Comparison of ENCODE assay signal across 12 cellular contexts in the genomic region with DNA sequence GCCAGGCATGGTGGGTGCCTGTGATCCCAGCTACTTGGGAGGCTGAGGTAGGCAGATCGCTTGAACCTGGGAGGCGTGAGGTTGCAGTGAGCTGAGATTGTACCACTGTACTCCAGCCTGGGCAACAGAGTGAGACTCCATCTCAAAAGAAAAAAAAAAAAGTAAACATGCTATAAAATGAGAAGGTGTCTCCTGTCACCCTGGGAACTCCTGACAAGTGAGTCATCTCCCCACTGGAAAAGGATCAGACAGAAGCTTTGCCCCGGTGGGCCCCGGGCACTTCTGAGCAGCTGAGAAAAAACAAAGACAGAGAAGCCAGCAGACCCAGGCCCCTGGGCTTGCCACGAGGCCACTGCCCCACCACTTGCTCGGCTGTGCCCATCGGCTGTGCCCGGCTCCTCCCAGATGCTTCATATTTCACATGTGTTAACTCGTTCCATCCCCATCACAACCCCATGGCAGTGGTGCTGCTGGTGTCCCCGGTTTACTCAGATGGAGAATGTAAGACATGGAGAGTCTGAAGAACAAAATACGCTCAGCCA. TPM values are rescaled to one million over a fixed set of nuclear protein-coding genes. Genes with fewer than 3 reads are reported as not detected.
DNase-seq lines count a peak whose midpoint lies in the region; ATAC-seq, FAIRE-seq and TF ChIP-seq lines count a peak whose summit lies in the region.
"Had no signal": no experiment of that assay in that cellular context is flagged by ENCODE, and none has a peak within 500 bp of the region (broad histone marks: within the 10 kb centered on the region; RNA-seq: fewer than 3 reads in every experiment).

No MANE protein-coding gene starts in this region.

- peak overlapping the region; percentile 6 for H3K27ac ChIP-seq in endothelial cell of umbilical vein (ENCODE audit: insufficient read depth, low read depth, low read length)
- H3K27ac ChIP-seq in esophagus muscularis mucosa (replicated peaks in 1 of 4): no peak overlapping the region

- no peaks in the 10 kb centered on the region for H3K9me3 ChIP-seq in MG63
- no peaks in the 10 kb centered on the region for H3K9me3 ChIP-seq in endothelial cell of umbilical vein (replicated peaks; ENCODE audit: control insufficient read depth, insufficient read depth, low read length)
- no peaks in the 10 kb centered on the region for H3K9me3 ChIP-seq in esophagus muscularis mucosa

- peaks cover 51% of the 10 kb centered on the region for H3K36me3 Mint-ChIP-seq in nephron progenitor cell (ENCODE audit: low read depth)

- H3K79me2 ChIP-seq in endothelial cell of umbilical vein (ENCODE audit: control insufficient read depth, insufficient read depth, low read length): no peaks in the 10 kb centered on the region

- H3K4me1 ChIP-seq in endothelial cell of umbilical vein (ENCODE audit: control insufficient read depth, extremely low read depth, insufficient read depth, low read length): peaks cover 3% of the 10 kb centered on the region
- no peaks in the 10 kb centered on the region for H3K4me1 ChIP-seq in esophagus muscularis mucosa

- dilution Hi-C loops in endothelial cell of umbilical vein (cut with MboI; ENCODE audit: extremely low pct_ligation_motif_present, low sequenced_read_pairs): no loop called here

- POLR2A ChIA-PET in endothelial cell of umbilical vein (lab: Charles Lee): interaction anchor here (0.7 kb wide), 1 partner anchor 270 kb away, joined by 4 read pairs; no protein-coding TSS in a partner anchor

- 74% methylated on average over 11 of the region's 11 CpGs for WGBS in esophagus muscularis mucosa

- H2AFZ ChIP-seq in endothelial cell of umbilical vein (ENCODE audit: low read depth, low read length): no peak overlapping the region

- TF ChIP-seq POLR2A in endothelial cell of umbilical vein (IDR thresholded peaks at IDR 0.05; ENCODE audit: low read depth, low read length) (no peak), esophagus muscularis mucosa (IDR thresholded peaks at IDR 0.05; ENCODE audit: low read depth) (no peak)

- H3K9me1 ChIP-seq in endothelial cell of umbilical vein (replicated peaks; ENCODE audit: control insufficient read depth, extremely low read depth, insufficient read depth, low read length): no peaks in the 10 kb centered on the region

- ATAC-seq in GM19397 (IDR thresholded peaks at IDR 0.05; ENCODE audit: unreplicated experiment): no peak

- intact Hi-C loops in endothelial cell of umbilical vein (cut with micrococcal nuclease): no loop called here
- intact Hi-C loops in esophagus muscularis mucosa (cut with DNase I): no loop called here

- FAIRE-seq in endothelial cell of umbilical vein (lab: Jason Lieb, UNC): no peak
- FAIRE-seq: islet of Langerhans had no signal

- peak; percentile 87 for DNase-seq in Daoy (ENCODE audit: low read depth)
- DNase-seq in MG63: peak; percentile 52
- peak; percentile 28 for DNase-seq in endothelial cell of umbilical vein (ENCODE audit: low read depth, low spot score)
- no peak for DNase-seq in nephron progenitor cell
- no peak for DNase-seq in activated gamma-delta T cell treated with Interleukin-2 at 50 U/mL for 16 hours
- DNase-seq in stimulated activated CD4-positive, alpha-beta T cell treated with anti-CD3 and anti-CD28 coated beads, Interleukin-4, amount 100 ng/mL, for 4 hours: no peak
- no peak for DNase-seq in esophagus muscularis mucosa (ENCODE audit: extremely low spot score)
- DNase-seq: CD4-positive, CD25-positive, alpha-beta regulatory T cell; H7 had no signal

- H3K27me3 ChIP-seq in MG63 (no peaks in the 10 kb centered on the region), endothelial cell of umbilical vein (ENCODE audit: control insufficient read depth in 2 of 2, insufficient read depth in 2 of 2, low read length in 2 of 2) (no peaks in the 10 kb centered on the region), esophagus muscularis mucosa (no peaks in the 10 kb centered on the region)

- no peaks in the 10 kb centered on the region for H4K20me1 ChIP-seq in endothelial cell of umbilical vein (replicated peaks; ENCODE audit: control insufficient read depth, extremely low read depth, insufficient read depth, low read length)

- TF ChIP-seq CTCF in endothelial cell of umbilical vein (IDR thresholded peaks at IDR 0.05; ENCODE audit: extremely low read depth in 1 of 2, insufficient read depth in 1 of 2, low read depth in 1 of 2, low read length in 2 of 2) (no peak), nephron progenitor cell (IDR thresholded peaks at IDR 0.05) (no peak), esophagus muscularis mucosa (IDR thresholded peaks at IDR 0.05) (no peak)

- H3K36me3 ChIP-seq in MG63: no peaks in the 10 kb centered on the region
- H3K36me3 ChIP-seq in endothelial cell of umbilical vein (ENCODE audit: control insufficient read depth in 2 of 2, extremely low read depth in 1 of 2, insufficient read depth in 2 of 2, low read length in 2 of 2): no peaks in the 10 kb centered on the region
- peaks cover under 1 to 82% (median 51%) of the 10 kb centered on the region in 4 donors for H3K36me3 ChIP-seq in esophagus muscularis mucosa

- H3K4me1 Mint-ChIP-seq in nephron progenitor cell: peaks cover 5% of the 10 kb centered on the region
- H3K4me1 Mint-ChIP-seq: CD4-positive, CD25-positive, alpha-beta regulatory T cell; nephron had no signal

- H3K4me2 ChIP-seq in endothelial cell of umbilical vein (ENCODE audit: insufficient read depth, low read length): no peak overlapping the region

- peaks cover 4% of the 10 kb centered on the region for H3K27me3 Mint-ChIP-seq in nephron progenitor cell (ENCODE audit: low read depth, poor library complexity)
- H3K27me3 Mint-ChIP-seq: CD4-positive, CD25-positive, alpha-beta regulatory T cell had no signal

- H3K4me3 ChIP-seq in MG63: no peak overlapping the region
- H3K4me3 ChIP-seq in endothelial cell of umbilical vein (replicated peaks in 1 of 3; ENCODE audit: insufficient read depth in 1 of 3, low read depth in 1 of 3, low read length in 3 of 3): no peak overlapping the region
- no peak overlapping the region for H3K4me3 ChIP-seq in esophagus muscularis mucosa

- BruUV-seq in endothelial cell of umbilical vein (replicated peaks; lab: Mats Ljungman, UMichigan): no TSS peak

- H3K9me3 Mint-ChIP-seq in nephron progenitor cell: no peaks in the 10 kb centered on the region
- H3K9me3 Mint-ChIP-seq: CD4-positive, CD25-positive, alpha-beta regulatory T cell; nephron had no signal

- no peak overlapping the region for H3K4me3 Mint-ChIP-seq in nephron progenitor cell
- H3K4me3 Mint-ChIP-seq: CD4-positive, CD25-positive, alpha-beta regulatory T cell; nephron had no signal

- no peak overlapping the region for H3K9ac ChIP-seq in endothelial cell of umbilical vein (replicated peaks; ENCODE audit: extremely low read depth, insufficient read depth, low read length)

- no peak for TF ChIP-seq EP300 in esophagus muscularis mucosa (IDR thresholded peaks at IDR 0.05)

- peak overlapping the region; percentile 13 for H3K27ac Mint-ChIP-seq in nephron progenitor cell
- H3K27ac Mint-ChIP-seq: CD4-positive, CD25-positive, alpha-beta regulatory T cell; nephron had no signal

- CTCF ChIA-PET in endothelial cell of umbilical vein (lab: Charles Lee): interaction anchor here (0.8 kb wide), 1 partner anchor 67 kb away, joined by 3 read pairs; no protein-coding TSS in a partner anchor

TF ChIP-seq in endothelial cell of umbilical vein, 7 proteins besides CTCF, POLR2A, EP300 and RAD21:
- no peak for TF ChIP-seq EZH2 (IDR thresholded peaks at IDR 0.05; ENCODE audit: borderline replicate concordance, low read depth, low read length, severe bottlenecking)
- TF ChIP-seq FOS (IDR thresholded peaks at IDR 0.05; ENCODE audit: borderline replicate concordance, insufficient read depth, low read length): peak; percentile 19

RNA-seq across cellular contexts. Expression of a gene that starts 22.3 kb away (rescaled TPM):
- total RNA-seq in Daoy (2014; rRNA removed; shearing (Covaris generic)): 9.6 and 15.1 TPM in 2 replicates
- 4.9 and 9.2 TPM in 2 replicates for total RNA-seq in MG63 (2014; rRNA removed; shearing (Covaris generic); ENCODE audit: low replicate concordance)
- total RNA-seq in endothelial cell of umbilical vein (9.0 and 11.2 TPM in 2 replicates), esophagus muscularis mucosa (1 to 10 TPM; 2.8 to 7.3 (median 4.1) TPM)
- 16.3 and 17.0 TPM in 2 replicates for polyA plus RNA-seq in endothelial cell of umbilical vein
- polyA plus RNA-seq in endothelial cell of umbilical vein (2011; cell fraction: cytosol; rRNA removed): 16.8 and 16.9 TPM in 2 replicates
- polyA plus RNA-seq in endothelial cell of umbilical vein (2011; cell fraction: nucleus; rRNA removed): 8.7 and 9.5 TPM in 2 replicates
- polyA plus RNA-seq in endothelial cell of umbilical vein (2012): 10.9 and 11.2 TPM in 2 replicates
- 13.4 and 13.8 TPM in 2 replicates for polyA minus RNA-seq in endothelial cell of umbilical vein
- polyA minus RNA-seq in endothelial cell of umbilical vein (2011; cell fraction: cytosol; rRNA and poly(A)+ RNA removed): not detected
- polyA minus RNA-seq in endothelial cell of umbilical vein (2011; cell fraction: nucleus; rRNA and poly(A)+ RNA removed): 2.4 and 2.7 TPM in 2 replicates

RNA-seq across cellular contexts. Expression of a gene that starts 43.6 kb away (rescaled TPM):
- total RNA-seq in Daoy (2014; rRNA removed; shearing (Covaris generic)): 11.5 and 14.4 TPM in 2 replicates
- total RNA-seq in MG63 (2014; rRNA removed; shearing (Covaris generic); ENCODE audit: low replicate concordance): 0.10 TPM in 1 of 2 replicates, not detected in the other
- total RNA-seq in endothelial cell of umbilical vein: 0.49 TPM in 1 of 2 replicates, not detected in the other
- 0.57 and 0.95 TPM in 2 replicates for polyA plus RNA-seq in endothelial cell of umbilical vein
- 0.19 and 0.55 TPM in 2 replicates for polyA plus RNA-seq in endothelial cell of umbilical vein (2011; cell fraction: cytosol; rRNA removed)
- 0.17 and 0.21 TPM in 2 replicates for polyA plus RNA-seq in endothelial cell of umbilical vein (2011; cell fraction: nucleus; rRNA removed)
- 0.23 and 0.44 TPM in 2 replicates for polyA plus RNA-seq in endothelial cell of umbilical vein (2012)
- polyA minus RNA-seq in endothelial cell of umbilical vein: not detected in 2 replicates
- polyA minus RNA-seq in endothelial cell of umbilical vein (2011; cell fraction: cytosol; rRNA and poly(A)+ RNA removed): 2.5 TPM
- not detected in 2 replicates for polyA minus RNA-seq in endothelial cell of umbilical vein (2011; cell fraction: nucleus; rRNA and poly(A)+ RNA removed)
- total RNA-seq in esophagus muscularis mucosa: under 1 TPM in 1 of 4 donors, not detected in 3; 0.32 TPM

RNA-seq across cellular contexts. Expression of a gene that starts 52.0 kb away (rescaled TPM):
- total RNA-seq in Daoy (2014; rRNA removed; shearing (Covaris generic)): 42.4 and 47.0 TPM in 2 replicates
- total RNA-seq in MG63 (2014; rRNA removed; shearing (Covaris generic); ENCODE audit: low replicate concordance): 45.4 and 46.2 TPM in 2 replicates
- total RNA-seq in endothelial cell of umbilical vein: 63.9 and 64.5 TPM in 2 replicates
- polyA plus RNA-seq in endothelial cell of umbilical vein: 37.7 and 46.2 TPM in 2 replicates
- 51.2 and 52.3 TPM in 2 replicates for polyA plus RNA-seq in endothelial cell of umbilical vein (2011; cell fraction: cytosol; rRNA removed)
- 43.0 and 55.9 TPM in 2 replicates for polyA plus RNA-seq in endothelial cell of umbilical vein (2011; cell fraction: nucleus; rRNA removed)
- polyA plus RNA-seq in endothelial cell of umbilical vein (2012): 35.2 and 38.2 TPM in 2 replicates
- polyA minus RNA-seq in endothelial cell of umbilical vein: 32.5 and 34.4 TPM in 2 replicates
- polyA minus RNA-seq in endothelial cell of umbilical vein (2011; cell fraction: cytosol; rRNA and poly(A)+ RNA removed): 12.3 TPM
- polyA minus RNA-seq in endothelial cell of umbilical vein (2011; cell fraction: nucleus; rRNA and poly(A)+ RNA removed): 20.3 and 24.5 TPM in 2 replicates
- 100 to 1,000 TPM in 3 of 4 donors, 10 to 100 TPM in 1; 91.1 to 147 (median 116) TPM for total RNA-seq in esophagus muscularis mucosa

Comparison
In these comparisons a context has a peak if more than half of its experiments do, and no peak if none do; other contexts are left out.
1. DNase-seq: peak in Daoy (single experiment), MG63 (single experiment) and endothelial cell of umbilical vein (single experiment); none in nephron progenitor cell (single experiment), activated gamma-delta T cell treated with Interleukin-2 at 50 U/mL for 16 hours (single experiment), stimulated activated CD4-positive, alpha-beta T cell treated with anti-CD3 and anti-CD28 coated beads, Interleukin-4, amount 100 ng/mL, for 4 hours (0 of 2) and esophagus muscularis mucosa (single experiment).